In the genomic region with DNA sequence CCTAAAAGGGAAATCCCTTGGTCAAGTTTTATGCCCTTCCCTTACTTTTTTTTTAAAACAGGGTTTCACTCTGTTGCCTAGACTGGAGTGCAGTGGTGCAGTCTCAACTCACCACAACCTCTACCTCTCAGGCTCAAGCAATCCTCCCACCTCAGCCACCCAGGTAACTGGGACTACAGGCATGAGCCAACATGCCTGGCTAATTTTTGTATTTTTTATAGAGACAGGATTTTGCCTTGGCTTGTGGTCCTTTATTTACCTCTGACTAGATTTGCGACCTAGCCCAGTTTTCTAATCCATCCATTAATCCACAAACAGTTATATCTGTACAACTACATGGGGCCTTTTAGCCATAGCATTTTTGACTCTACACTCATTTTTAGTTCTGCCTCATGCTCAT, we compare ENCODE assay signal across 13 cellular contexts. TPM values are rescaled to one million over a fixed set of nuclear protein-coding genes. Genes with fewer than 3 reads are reported as not detected.
DNase-seq lines count a peak whose midpoint lies in the region; ATAC-seq, FAIRE-seq and TF ChIP-seq lines count a peak whose summit lies in the region.
"Had no signal": no experiment of that assay in that cellular context is flagged by ENCODE, and none has a peak within 500 bp of the region (broad histone marks: within the 10 kb centered on the region; RNA-seq: fewer than 3 reads in every experiment).

No MANE protein-coding gene starts in this region.

- H3K9ac ChIP-seq in keratinocyte (ENCODE audit: control insufficient read depth, extremely low read depth, insufficient read depth, low read length), result no peak overlapping the region

- FAIRE-seq in bronchial epithelial cell (lab: Jason Lieb, UNC), result no peak
- FAIRE-seq in keratinocyte (lab: Jason Lieb, UNC), result peak; percentile 85
- FAIRE-seq: H54 had no signal

- no peak overlapping the region for H2AFZ ChIP-seq in keratinocyte (ENCODE audit: control insufficient read depth, low read length)

- no peak overlapping the region for H3K27ac ChIP-seq in keratinocyte (ENCODE audit: control insufficient read depth, insufficient read depth, low read length)
- H3K27ac ChIP-seq in heart right ventricle, result no peak overlapping the region
- H3K27ac ChIP-seq: 22Rv1 had no signal

- no peaks in the 10 kb centered on the region for H3K9me3 Mint-ChIP-seq in chondrocyte (ENCODE audit: low read depth)

- H3K79me2 ChIP-seq in keratinocyte (ENCODE audit: control insufficient read depth, insufficient read depth, low read length), result peaks cover 15% of the 10 kb centered on the region

- dilution Hi-C loops in keratinocyte (cut with MboI; ENCODE audit: extremely low pct_ligation_motif_present, low sequenced_read_pairs), result no loop called here

- H3K4me3 ChIP-seq in bronchial epithelial cell (ENCODE audit: low read depth, low read length), result no peak overlapping the region
- H3K4me3 ChIP-seq in keratinocyte (ENCODE audit: control insufficient read depth in 2 of 3, extremely low read depth in 1 of 3, insufficient read depth in 2 of 3, low read depth in 1 of 3, low read length in 3 of 3), result no peak overlapping the region
- H3K4me3 ChIP-seq in heart right ventricle, result no peak overlapping the region

- H3K4me3 Mint-ChIP-seq in chondrocyte (ENCODE audit: unreplicated experiment), result no peak overlapping the region
- H3K4me3 Mint-ChIP-seq: CD4-positive, CD25-positive, alpha-beta regulatory T cell had no signal

- H4K20me1 ChIP-seq in keratinocyte (ENCODE audit: control insufficient read depth, extremely low read depth, insufficient read depth, low read length), result no peaks in the 10 kb centered on the region

- no peaks in the 10 kb centered on the region for H3K4me1 Mint-ChIP-seq in chondrocyte (ENCODE audit: low read depth)
- H3K4me1 Mint-ChIP-seq: CD4-positive, CD25-positive, alpha-beta regulatory T cell had no signal

- DNase-seq in NCI-H1105 treated with DMSO at 0.1 percent for 48 hours (lab: John Stamatoyannopoulos, UW), result peak; percentile 2
- no peak for DNase-seq in NCI-H1105 (lab: John Stamatoyannopoulos, UW)
- DNase-seq in bronchial epithelial cell (ENCODE audit: low read depth), result peak; percentile 71
- DNase-seq in keratinocyte (ENCODE audit: low read depth, low spot score), result no peak
- DNase-seq in heart right ventricle, result no peak
- DNase-seq in stimulated activated CD4-positive, alpha-beta T cell treated with anti-CD3 and anti-CD28 coated beads, Interleukin-1b, Interleukin-23, amount 100 ng/mL, for 48 hours, result no peak
- DNase-seq in chondrocyte (ENCODE audit: low spot score), result no peak
- DNase-seq: CD4-positive, CD25-positive, alpha-beta regulatory T cell; DMS53; GF-D8; IMR-90 had no signal

- TF ChIP-seq CTCF in bronchial epithelial cell (IDR thresholded peaks at IDR 0.05; ENCODE audit: insufficient read depth, low read length, severe bottlenecking), result no peak
- TF ChIP-seq CTCF in keratinocyte (optimal IDR thresholded peaks at IDR 0.05 in 1 of 3, IDR thresholded peaks at IDR 0.05 in 1 of 3, conservative IDR thresholded peaks at IDR 0.05 in 1 of 3; ENCODE audit: extremely low read depth in 1 of 3, insufficient read depth in 2 of 3, low read length in 3 of 3), result no peak
- no peak for TF ChIP-seq CTCF in heart right ventricle (IDR thresholded peaks at IDR 0.05)
- TF ChIP-seq CTCF in chondrocyte (IDR thresholded peaks at IDR 0.05), result no peak

- H3K4me2 ChIP-seq in keratinocyte (ENCODE audit: control insufficient read depth, extremely low read depth, insufficient read depth, low read depth, low read length), result peak overlapping the region; percentile 61

- no peak overlapping the region for H3K27ac Mint-ChIP-seq in chondrocyte (ENCODE audit: unreplicated experiment)
- H3K27ac Mint-ChIP-seq: CD4-positive, CD25-positive, alpha-beta regulatory T cell had no signal

- H3K9me3 ChIP-seq in keratinocyte (ENCODE audit: control insufficient read depth, low read depth, low read length) (no peaks in the 10 kb centered on the region), heart right ventricle (no peaks in the 10 kb centered on the region)

- H3K9me1 ChIP-seq in keratinocyte (ENCODE audit: control insufficient read depth, extremely low read depth, insufficient read depth, low read length), result no peaks in the 10 kb centered on the region

- peaks cover 11% of the 10 kb centered on the region for H3K4me1 ChIP-seq in keratinocyte (ENCODE audit: control insufficient read depth, extremely low read depth, insufficient read depth, low read length)
- H3K4me1 ChIP-seq in heart right ventricle, result no peaks in the 10 kb centered on the region

- intact Hi-C loops in heart right ventricle (cut with DNase I), result no loop called here

- H3K36me3 Mint-ChIP-seq in chondrocyte (ENCODE audit: low read depth), result no peaks in the 10 kb centered on the region

- peaks cover 11% of the 10 kb centered on the region for H3K27me3 Mint-ChIP-seq in chondrocyte (ENCODE audit: low read depth)
- H3K27me3 Mint-ChIP-seq: CD4-positive, CD25-positive, alpha-beta regulatory T cell had no signal

- H3K27me3 ChIP-seq in bronchial epithelial cell (ENCODE audit: control insufficient read depth, insufficient read depth, low read length) (no peaks in the 10 kb centered on the region), keratinocyte (ENCODE audit: control insufficient read depth, extremely low read depth, insufficient read depth, low read length) (no peaks in the 10 kb centered on the region), heart right ventricle (peaks cover 0 to 7% (median 0%) of the 10 kb centered on the region in 7 donors)

- WGBS in heart right ventricle, 2 donors, result 90 to 93% methylated on average over 1 of the region's 1 CpG

- H3K36me3 ChIP-seq in bronchial epithelial cell (ENCODE audit: control insufficient read depth, insufficient read depth, low read length), result peaks cover 8% of the 10 kb centered on the region
- H3K36me3 ChIP-seq in keratinocyte (ENCODE audit: control insufficient read depth in 2 of 2, extremely low read depth in 1 of 2, insufficient read depth in 2 of 2, low read length in 2 of 2), result peaks cover 0 to 9% of the 10 kb centered on the region in 2 experiments
- H3K36me3 ChIP-seq in heart right ventricle, result no peaks in the 10 kb centered on the region

- no peak for ATAC-seq in heart right ventricle

RNA-seq across cellular contexts. Expression of a gene that starts 23.7 kb away (rescaled TPM):
- 20.0 and 28.2 TPM in 2 replicates for total RNA-seq in bronchial epithelial cell
- polyA plus RNA-seq in keratinocyte, result 14.1 to 21.7 TPM (median 19.9 TPM) in 3 replicates
- 7.9 TPM for polyA plus RNA-seq in keratinocyte (2011; ENCODE audit: low read depth)
- 8.8 and 17.9 TPM in 2 replicates for polyA plus RNA-seq in keratinocyte (2011; cell fraction: cytosol; rRNA removed)
- polyA plus RNA-seq in keratinocyte (2011; cell fraction: nucleus; rRNA removed), result 18.3 and 22.4 TPM in 2 replicates
- polyA plus RNA-seq in keratinocyte (2012; ENCODE audit: low replicate concordance), result 12.8 and 21.2 TPM in 2 replicates
- 15.8 to 22.6 TPM (median 22.5 TPM) in 3 replicates for polyA minus RNA-seq in keratinocyte
- polyA minus RNA-seq in keratinocyte (2011; cell fraction: cytosol; rRNA and poly(A)+ RNA removed), result 14.4 TPM
- 16.5 and 27.5 TPM in 2 replicates for polyA minus RNA-seq in keratinocyte (2011; cell fraction: nucleus; rRNA and poly(A)+ RNA removed)
- 1 to 10 TPM in 1 of 10 donors, under 1 TPM in 9; 0.28 to 1.2 (median 0.49) TPM for total RNA-seq in heart right ventricle
- polyA plus RNA-seq in heart right ventricle, result under 1 TPM; 0.45 to 0.66 TPM
- total RNA-seq in chondrocyte, result 0.26 to 0.30 TPM in 2 of 3 replicates, not detected in the other

Comparison
In these comparisons a context has a peak if more than half of its experiments do, and no peak if none do; other contexts are left out.
1. DNase-seq: peak in NCI-H1105 treated with DMSO at 0.1 percent for 48 hours (single experiment) and bronchial epithelial cell (single experiment); none in NCI-H1105 (single experiment), keratinocyte (single experiment), heart right ventricle (0 of 2), stimulated activated CD4-positive, alpha-beta T cell treated with anti-CD3 and anti-CD28 coated beads, Interleukin-1b, Interleukin-23, amount 100 ng/mL, for 48 hours (single experiment) and chondrocyte (single experiment).